Comparison of ENCODE assay signal across 15 cellular contexts in genomic region chr6:35698858-35699257, GRCh38. TPM values are rescaled to one million over a fixed set of nuclear protein-coding genes. Genes with fewer than 3 reads are reported as not detected.
DNase-seq lines count a peak whose midpoint lies in the region; ATAC-seq and TF ChIP-seq lines count a peak whose summit lies in the region.
"Had no signal": no experiment of that assay in that cellular context is flagged by ENCODE, and none has a peak within 500 bp of the region (broad histone marks: within the 10 kb centered on the region; RNA-seq: fewer than 3 reads in every experiment).

No MANE protein-coding gene starts in this region.

- H3K23ac ChIP-seq in mesenchymal stem cell (ENCODE audit: low read length in 2 of 2), result no peak overlapping the region

- peak overlapping the region; percentile 27 for H4K91ac ChIP-seq in mesenchymal stem cell (ENCODE audit: low read length)

- no peaks in the 10 kb centered on the region for H3K27me3 ChIP-seq in mesenchymal stem cell (ENCODE audit: control insufficient read depth in 1 of 2, insufficient read depth in 1 of 2, low read length in 2 of 2)
- no peaks in the 10 kb centered on the region for H3K27me3 ChIP-seq in colonic mucosa
- H3K27me3 ChIP-seq: BLaER1 treated with 17β-estradiol and CSF1 and Interleukin-3, amounts not matched to agents 10 nM and 100 nM had no signal

- peaks cover 15% of the 10 kb centered on the region for H3K9me3 ChIP-seq in mesenchymal stem cell (ENCODE audit: control insufficient read depth, low read length)
- H3K9me3 ChIP-seq in colonic mucosa, result no peaks in the 10 kb centered on the region

- no peaks in the 10 kb centered on the region for H3K79me1 ChIP-seq in mesenchymal stem cell (replicated peaks; ENCODE audit: low read length, poor library complexity, severe bottlenecking)

- H2BK120ac ChIP-seq in mesenchymal stem cell (ENCODE audit: low read depth, low read length), result no peak overlapping the region

- H3K4me3 Mint-ChIP-seq in activated T-cell treated with anti-CD3 and anti-CD28 coated beads, Interleukin-2, amount 50 U/mL, for 24 hours, result no peak overlapping the region
- H3K4me3 Mint-ChIP-seq in activated T-cell treated with anti-CD3 and anti-CD28 coated beads, Interleukin-2, amount 50 U/mL, for 72 hours, result no peak overlapping the region
- no peak overlapping the region for H3K4me3 Mint-ChIP-seq in chondrocyte (ENCODE audit: unreplicated experiment)
- H3K4me3 Mint-ChIP-seq: CD4-positive, CD25-positive, alpha-beta regulatory T cell; HFFc6 had no signal

- TF ChIP-seq CTCF in chondrocyte (IDR thresholded peaks at IDR 0.05) (no peak), colonic mucosa (IDR thresholded peaks at IDR 0.05) (no peak)

- H3K18ac ChIP-seq in mesenchymal stem cell (ENCODE audit: low read depth in 1 of 2, low read length in 2 of 2), result no peak overlapping the region

- no peak overlapping the region for H3K27ac Mint-ChIP-seq in activated T-cell treated with anti-CD3 and anti-CD28 coated beads, Interleukin-2, amount 50 U/mL, for 24 hours
- H3K27ac Mint-ChIP-seq in activated T-cell treated with anti-CD3 and anti-CD28 coated beads, Interleukin-2, amount 50 U/mL, for 72 hours, result no peak overlapping the region
- H3K27ac Mint-ChIP-seq in chondrocyte (ENCODE audit: unreplicated experiment), result no peak overlapping the region
- H3K27ac Mint-ChIP-seq: HFFc6 had no signal

- H3K27me3 Mint-ChIP-seq in activated T-cell treated with anti-CD3 and anti-CD28 coated beads, Interleukin-2, amount 50 U/mL, for 24 hours, result no peaks in the 10 kb centered on the region
- no peaks in the 10 kb centered on the region for H3K27me3 Mint-ChIP-seq in activated T-cell treated with anti-CD3 and anti-CD28 coated beads, Interleukin-2, amount 50 U/mL, for 72 hours (ENCODE audit: low read depth)
- no peaks in the 10 kb centered on the region for H3K27me3 Mint-ChIP-seq in chondrocyte (ENCODE audit: low read depth)
- H3K27me3 Mint-ChIP-seq: CD4-positive, CD25-positive, alpha-beta regulatory T cell had no signal

- no peak overlapping the region for H2AK5ac ChIP-seq in mesenchymal stem cell (ENCODE audit: low read length, severe bottlenecking)

- H3K9me3 Mint-ChIP-seq in activated T-cell treated with anti-CD3 and anti-CD28 coated beads, Interleukin-2, amount 50 U/mL, for 24 hours, result peaks cover 3% of the 10 kb centered on the region
- H3K9me3 Mint-ChIP-seq in activated T-cell treated with anti-CD3 and anti-CD28 coated beads, Interleukin-2, amount 50 U/mL, for 72 hours, result peaks cover under 1 to 4% of the 10 kb centered on the region in 2 donors
- H3K9me3 Mint-ChIP-seq in chondrocyte (ENCODE audit: low read depth), result peaks cover 9% of the 10 kb centered on the region

- H2AFZ ChIP-seq in mesenchymal stem cell (ENCODE audit: low read depth, low read length), result no peak overlapping the region

- no peak overlapping the region for H3K4me2 ChIP-seq in mesenchymal stem cell (ENCODE audit: low read length, poor library complexity, severe bottlenecking)
- H3K4me2 ChIP-seq: BLaER1 treated with 17β-estradiol and CSF1 and Interleukin-3, amounts not matched to agents 10 nM and 100 nM had no signal

- no peak overlapping the region for H4K8ac ChIP-seq in mesenchymal stem cell (ENCODE audit: low read length)

- H2BK5ac ChIP-seq in mesenchymal stem cell (ENCODE audit: low read depth, low read length, poor library complexity, severe bottlenecking), result no peak overlapping the region

- no peaks in the 10 kb centered on the region for H3K36me3 ChIP-seq in mesenchymal stem cell (ENCODE audit: control insufficient read depth in 1 of 2, insufficient read depth in 2 of 2, low read depth in 1 of 2, low read length in 2 of 2)
- H3K36me3 ChIP-seq in colonic mucosa, result no peaks in the 10 kb centered on the region
- H3K36me3 ChIP-seq: BLaER1 treated with 17β-estradiol and CSF1 and Interleukin-3, amounts not matched to agents 10 nM and 100 nM had no signal

- no peak overlapping the region for H2BK12ac ChIP-seq in mesenchymal stem cell (ENCODE audit: low read length in 2 of 2)

- WGBS in mesenchymal stem cell, result 94% methylated on average over 3 of the region's 3 CpGs

- peak overlapping the region in 1 of 2 experiments; percentile 28 for H3K14ac ChIP-seq in mesenchymal stem cell (ENCODE audit: low read length in 2 of 2)

- no peak overlapping the region for H2BK15ac ChIP-seq in mesenchymal stem cell (ENCODE audit: low read depth, poor library complexity, severe bottlenecking)

- H3K4me3 ChIP-seq in mesenchymal stem cell (ENCODE audit: insufficient read depth in 1 of 2, low read depth in 1 of 2, low read length in 2 of 2) (no peak overlapping the region), colonic mucosa (no peak overlapping the region)
- H3K4me3 ChIP-seq: BLaER1 treated with 17β-estradiol and CSF1 and Interleukin-3, amounts not matched to agents 10 nM and 100 nM had no signal

- H3K36me3 Mint-ChIP-seq in activated T-cell treated with anti-CD3 and anti-CD28 coated beads, Interleukin-2, amount 50 U/mL, for 24 hours (ENCODE audit: low read depth), result no peaks in the 10 kb centered on the region
- H3K36me3 Mint-ChIP-seq in activated T-cell treated with anti-CD3 and anti-CD28 coated beads, Interleukin-2, amount 50 U/mL, for 72 hours (ENCODE audit: insufficient read depth in 2 of 2), result peaks cover under 1 to 6% of the 10 kb centered on the region in 2 donors
- H3K36me3 Mint-ChIP-seq in chondrocyte (ENCODE audit: low read depth), result no peaks in the 10 kb centered on the region
- H3K36me3 Mint-ChIP-seq: CD4-positive, CD25-positive, alpha-beta regulatory T cell had no signal

- no peak overlapping the region for H3K27ac ChIP-seq in mesenchymal stem cell (ENCODE audit: low read length, poor library complexity, severe bottlenecking)
- no peak overlapping the region for H3K27ac ChIP-seq in colonic mucosa
- H3K27ac ChIP-seq: BLaER1 treated with 17β-estradiol and CSF1 and Interleukin-3, amounts not matched to agents 10 nM and 100 nM had no signal

- no peak overlapping the region for H3K4ac ChIP-seq in mesenchymal stem cell (ENCODE audit: low read depth in 1 of 2, low read length in 2 of 2)

- H3K9ac ChIP-seq in mesenchymal stem cell (ENCODE audit: low read length), result no peak overlapping the region
- no peak overlapping the region for H3K9ac ChIP-seq in colonic mucosa (ENCODE audit: low read depth in 2 of 2, low read length in 2 of 2)
- H3K9ac ChIP-seq: BLaER1 treated with 17β-estradiol and CSF1 and Interleukin-3, amounts not matched to agents 10 nM and 100 nM had no signal

- ATAC-seq in activated T-cell treated with anti-CD3 and anti-CD28 coated beads, Interleukin-2, amount 50 U/mL, for 72 hours (replicated peaks in 1 of 2), result no peak
- ATAC-seq: HepG2 had no signal

- peak; percentile 3 for DNase-seq in activated T-cell treated with anti-CD3 and anti-CD28 coated beads, Interleukin-2, amount 50 U/mL, for 24 hours
- no peak for DNase-seq in activated T-cell treated with anti-CD3 and anti-CD28 coated beads, Interleukin-2, amount 50 U/mL, for 72 hours
- DNase-seq in LHCN-M2 (ENCODE audit: low read depth), result peak; percentile 19
- DNase-seq in mesenchymal stem cell, result no peak
- no peak for DNase-seq in chondrocyte (ENCODE audit: low spot score)
- DNase-seq in colonic mucosa, result no peak
- no peak for DNase-seq in occipital lobe (lab: John Stamatoyannopoulos, UW)
- DNase-seq: ACHN; CD4-positive, CD25-positive, alpha-beta regulatory T cell; DMS53; GF-D8; HCEC 1CT; HFFc6 had no signal

- H3K4me1 Mint-ChIP-seq in activated T-cell treated with anti-CD3 and anti-CD28 coated beads, Interleukin-2, amount 50 U/mL, for 24 hours (ENCODE audit: low read depth), result peaks cover 7% of the 10 kb centered on the region
- H3K4me1 Mint-ChIP-seq in activated T-cell treated with anti-CD3 and anti-CD28 coated beads, Interleukin-2, amount 50 U/mL, for 72 hours (ENCODE audit: low read depth), result peaks cover 6% of the 10 kb centered on the region
- no peaks in the 10 kb centered on the region for H3K4me1 Mint-ChIP-seq in chondrocyte (ENCODE audit: low read depth)
- H3K4me1 Mint-ChIP-seq: CD4-positive, CD25-positive, alpha-beta regulatory T cell had no signal

- H3K4me1 ChIP-seq in mesenchymal stem cell (ENCODE audit: control insufficient read depth, insufficient read depth, low read depth, low read length) (no peaks in the 10 kb centered on the region), colonic mucosa (no peaks in the 10 kb centered on the region)
- H3K4me1 ChIP-seq: BLaER1 treated with 17β-estradiol and CSF1 and Interleukin-3, amounts not matched to agents 10 nM and 100 nM had no signal

- intact Hi-C loops in colonic mucosa (cut with DNase I), result no loop called here

RNA-seq across cellular contexts. Expression of gene FKBP5, which starts 10.1 kb away (rescaled TPM):
- 100 to 1,000 TPM; 106 to 120 TPM for total RNA-seq in activated T-cell treated with anti-CD3 and anti-CD28 coated beads, Interleukin-2, amount 50 U/mL, for 72 hours
- total RNA-seq in LHCN-M2 (2014; rRNA removed) (68.0 and 105 TPM in 2 replicates), chondrocyte (139 to 237 TPM (median 143 TPM) in 3 replicates), colonic mucosa (10 to 100 TPM; 29.1 to 54.7 TPM), occipital lobe (3.1 TPM)
- 49.2 TPM for polyA plus RNA-seq in LHCN-M2 (2012)
- polyA plus RNA-seq in mesenchymal stem cell (2013, experiment 1 of 2), result 112 TPM
- polyA plus RNA-seq in mesenchymal stem cell (2013, experiment 2 of 2), result 113 TPM

RNA-seq across cellular contexts. Expression of gene ARMC12, which starts 38.0 kb away (rescaled TPM):
- 1 to 10 TPM; 4.5 to 5.2 TPM for total RNA-seq in activated T-cell treated with anti-CD3 and anti-CD28 coated beads, Interleukin-2, amount 50 U/mL, for 72 hours
- 0.29 TPM in 1 of 2 replicates, not detected in the other for total RNA-seq in LHCN-M2 (2014; rRNA removed)
- 0.44 TPM for polyA plus RNA-seq in LHCN-M2 (2012)
- polyA plus RNA-seq in mesenchymal stem cell (2013, experiment 1 of 2), result 0.39 TPM
- polyA plus RNA-seq in mesenchymal stem cell (2013, experiment 2 of 2), result 0.37 TPM
- total RNA-seq in chondrocyte, result 1.8 to 1.9 TPM (median 1.8 TPM) in 3 replicates
- under 1 TPM in 1 of 2 donors, not detected in 1; 0.30 TPM for total RNA-seq in colonic mucosa
- 0.47 TPM for total RNA-seq in occipital lobe
- total RNA-seq: HepG2 had no signal
- polyA plus RNA-seq: CD4-positive, CD25-positive, alpha-beta regulatory T cell had no signal

Comparison
In these comparisons a context has a peak if more than half of its experiments do, and no peak if none do; other contexts are left out.
1. DNase-seq: peak in activated T-cell treated with anti-CD3 and anti-CD28 coated beads, Interleukin-2, amount 50 U/mL, for 24 hours (single experiment) and LHCN-M2 (single experiment); none in activated T-cell treated with anti-CD3 and anti-CD28 coated beads, Interleukin-2, amount 50 U/mL, for 72 hours (0 of 2), mesenchymal stem cell (single experiment), chondrocyte (single experiment), colonic mucosa (single experiment) and occipital lobe (single experiment).